ENCODE assay signal across 13 cellular contexts in genomic region chr12:96134200-96134599, GRCh38. TPM values are rescaled to one million over a fixed set of nuclear protein-coding genes. Genes with fewer than 3 reads are reported as not detected.
DNase-seq lines count a peak whose midpoint lies in the region; ATAC-seq and TF ChIP-seq lines count a peak whose summit lies in the region.
"Had no signal": no experiment of that assay in that cellular context is flagged by ENCODE, and none has a peak within 500 bp of the region (broad histone marks: within the 10 kb centered on the region; RNA-seq: fewer than 3 reads in every experiment).

No MANE protein-coding gene starts in this region.

- H3K9me3 Mint-ChIP-seq in activated naive CD4-positive, alpha-beta T cell treated with anti-CD3 and anti-CD28 coated beads, Interleukin-2, amount 50 U/mL, for 72 hours: peaks cover 0 to 4% of the 10 kb centered on the region in 2 donors
- H3K9me3 Mint-ChIP-seq in activated naive CD4-positive, alpha-beta T cell treated with anti-CD3 and anti-CD28 coated beads for 36 hours: no peaks in the 10 kb centered on the region

- CTCF ChIA-PET in activated naive CD4-positive, alpha-beta T cell treated with anti-CD3 and anti-CD28 coated beads for 36 hours (lab: Charles Lee): no interaction called here

- no peak overlapping the region for H3K27ac Mint-ChIP-seq in activated naive CD4-positive, alpha-beta T cell treated with anti-CD3 and anti-CD28 coated beads, Interleukin-2, amount 50 U/mL, for 72 hours
- no peak overlapping the region for H3K27ac Mint-ChIP-seq in activated naive CD4-positive, alpha-beta T cell treated with anti-CD3 and anti-CD28 coated beads for 36 hours
- H3K27ac Mint-ChIP-seq: B cell had no signal

- peaks cover 24% of the 10 kb centered on the region for H3K4me1 Mint-ChIP-seq in activated naive CD4-positive, alpha-beta T cell treated with anti-CD3 and anti-CD28 coated beads for 36 hours (ENCODE audit: low read depth)

- ATAC-seq in activated naive CD4-positive, alpha-beta T cell treated with anti-CD3 and anti-CD28 coated beads, Interleukin-2, amount 50 U/mL, for 72 hours: peak; percentile 28 to 36
- ATAC-seq in left cardiac atrium: no peak

- no peak for DNase-seq in activated naive CD4-positive, alpha-beta T cell treated with anti-CD3 and anti-CD28 coated beads, Interleukin-2, amount 50 U/mL, for 72 hours (ENCODE audit: low spot score in 2 of 2)
- DNase-seq in activated naive CD4-positive, alpha-beta T cell treated with anti-CD3 and anti-CD28 coated beads for 36 hours: no peak
- DNase-seq in HT-29 (ENCODE audit: low spot score) (peak; percentile 13), erythroblast (lab: John Stamatoyannopoulos, UW) (no peak), left cardiac atrium (no peak)
- peak; percentile 45 for DNase-seq in central memory CD4-positive, alpha-beta T cell
- no peak for DNase-seq in activated CD8-positive, alpha-beta memory T cell treated with anti-CD3 and anti-CD28 coated beads, Interleukin-2, amount 50 U/mL, for 48 hours
- DNase-seq: EL, KBM-7, NCI-H146, NCI-H226, NCI-H526 had no signal

- intact Hi-C loops in activated naive CD4-positive, alpha-beta T cell treated with anti-CD3 and anti-CD28 coated beads for 36 hours (cut with micrococcal nuclease): no loop called here
- intact Hi-C loops in left cardiac atrium (cut with DNase I): no loop called here

- H3K27me3 Mint-ChIP-seq in activated naive CD4-positive, alpha-beta T cell treated with anti-CD3 and anti-CD28 coated beads for 36 hours (ENCODE audit: low read depth): no peaks in the 10 kb centered on the region

- no peak for TF ChIP-seq POLR2A in erythroblast (IDR thresholded peaks at IDR 0.05; ENCODE audit: low read length)

- no peak overlapping the region for H3K4me3 Mint-ChIP-seq in activated naive CD4-positive, alpha-beta T cell treated with anti-CD3 and anti-CD28 coated beads for 36 hours
- H3K4me3 Mint-ChIP-seq: B cell had no signal

- no peaks in the 10 kb centered on the region for H3K36me3 Mint-ChIP-seq in activated naive CD4-positive, alpha-beta T cell treated with anti-CD3 and anti-CD28 coated beads, Interleukin-2, amount 50 U/mL, for 72 hours
- H3K36me3 Mint-ChIP-seq in activated naive CD4-positive, alpha-beta T cell treated with anti-CD3 and anti-CD28 coated beads for 36 hours (ENCODE audit: low read depth): no peaks in the 10 kb centered on the region

RNA-seq across cellular contexts. Expression of gene ELK3, which starts 60.0 kb away (rescaled TPM):
- total RNA-seq in activated naive CD4-positive, alpha-beta T cell treated with anti-CD3 and anti-CD28 coated beads, Interleukin-2, amount 50 U/mL, for 72 hours: 10 to 100 TPM; 10.7 to 23.1 TPM
- total RNA-seq in activated naive CD4-positive, alpha-beta T cell treated with anti-CD3 and anti-CD28 coated beads for 36 hours: 10 to 100 TPM; 11.4 to 14.1 TPM
- total RNA-seq in HT-29 (2014; rRNA removed; shearing (Covaris generic)): 1.3 and 8.9 TPM in 2 replicates
- total RNA-seq in left cardiac atrium: 10 to 100 TPM; 18.4 to 28.7 TPM

Comparison
In these comparisons a context has a peak if more than half of its experiments do, and no peak if none do; other contexts are left out.
1. ATAC-seq: peak in activated naive CD4-positive, alpha-beta T cell treated with anti-CD3 and anti-CD28 coated beads, Interleukin-2, amount 50 U/mL, for 72 hours (2 of 2); none in left cardiac atrium (0 of 2).
2. DNase-seq: peak in HT-29 (single experiment) and central memory CD4-positive, alpha-beta T cell (single experiment); none in activated naive CD4-positive, alpha-beta T cell treated with anti-CD3 and anti-CD28 coated beads, Interleukin-2, amount 50 U/mL, for 72 hours (0 of 2), activated naive CD4-positive, alpha-beta T cell treated with anti-CD3 and anti-CD28 coated beads for 36 hours (single experiment), erythroblast (0 of 2), left cardiac atrium (single experiment) and activated CD8-positive, alpha-beta memory T cell treated with anti-CD3 and anti-CD28 coated beads, Interleukin-2, amount 50 U/mL, for 48 hours (single experiment).